Comparison of ENCODE assay signal across 1 cellular context in the genomic region with DNA sequence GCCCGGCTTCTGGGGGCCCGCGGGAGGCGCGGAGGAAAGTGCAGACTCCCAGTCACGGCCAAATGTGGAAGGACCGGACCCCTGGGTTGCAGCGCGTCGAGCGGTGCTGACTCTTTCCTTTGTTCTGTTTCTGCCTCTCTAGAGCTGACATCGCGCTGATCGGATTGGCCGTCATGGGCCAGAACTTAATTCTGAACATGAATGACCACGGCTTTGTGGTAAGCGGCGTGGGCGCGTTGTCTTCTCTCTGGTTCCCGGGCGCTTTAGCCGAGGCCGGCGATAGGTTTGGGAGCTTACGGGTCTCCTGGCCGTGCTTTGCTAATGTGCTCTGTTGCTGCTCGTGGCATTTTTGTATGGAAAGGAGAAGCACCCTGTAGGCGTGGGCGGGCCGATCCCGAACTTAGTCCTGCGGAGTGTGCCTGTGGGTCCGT.
TF ChIP-seq lines count a peak whose summit lies in the region.

No MANE protein-coding gene starts in this region.

TF ChIP-seq in K562, 482 proteins besides CTCF, POLR2A, EP300 and RAD21 (continued from another document and continues in another):
- TF ChIP-seq, protein P1, sequence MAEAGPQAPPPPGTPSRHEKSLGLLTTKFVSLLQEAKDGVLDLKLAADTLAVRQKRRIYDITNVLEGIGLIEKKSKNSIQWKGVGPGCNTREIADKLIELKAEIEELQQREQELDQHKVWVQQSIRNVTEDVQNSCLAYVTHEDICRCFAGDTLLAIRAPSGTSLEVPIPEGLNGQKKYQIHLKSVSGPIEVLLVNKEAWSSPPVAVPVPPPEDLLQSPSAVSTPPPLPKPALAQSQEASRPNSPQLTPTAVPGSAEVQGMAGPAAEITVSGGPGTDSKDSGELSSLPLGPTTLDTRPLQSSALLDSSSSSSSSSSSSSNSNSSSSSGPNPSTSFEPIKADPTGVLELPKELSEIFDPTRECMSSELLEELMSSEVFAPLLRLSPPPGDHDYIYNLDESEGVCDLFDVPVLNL (CRISPR knock-in tag; IDR thresholded peaks at IDR 0.05; ENCODE audit: low read depth) = 0 out of 2 replicates have a peak, but pooled peaks have one; percentile 38
- TF ChIP-seq, protein P2, sequence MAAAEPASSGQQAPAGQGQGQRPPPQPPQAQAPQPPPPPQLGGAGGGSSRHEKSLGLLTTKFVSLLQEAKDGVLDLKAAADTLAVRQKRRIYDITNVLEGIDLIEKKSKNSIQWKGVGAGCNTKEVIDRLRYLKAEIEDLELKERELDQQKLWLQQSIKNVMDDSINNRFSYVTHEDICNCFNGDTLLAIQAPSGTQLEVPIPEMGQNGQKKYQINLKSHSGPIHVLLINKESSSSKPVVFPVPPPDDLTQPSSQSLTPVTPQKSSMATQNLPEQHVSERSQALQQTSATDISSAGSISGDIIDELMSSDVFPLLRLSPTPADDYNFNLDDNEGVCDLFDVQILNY (CRISPR knock-in tag; IDR thresholded peaks at IDR 0.05) = no peak
- TF ChIP-seq STAT5B (CRISPR knock-in tag; IDR thresholded peaks at IDR 0.05) = no peak
- TF ChIP-seq ZNF282 (CRISPR knock-in tag; IDR thresholded peaks at IDR 0.05) = 0 out of 2 replicates have a peak, but pooled peaks have one; percentile 2
- no peak for TF ChIP-seq FOS (IDR thresholded peaks at IDR 0.05; ENCODE audit: extremely low read depth, insufficient read length)
- TF ChIP-seq CHD1 (IDR thresholded peaks at IDR 0.05; ENCODE audit: low read length) = peak; percentile 79
- TF ChIP-seq ZNF175 (CRISPR knock-in tag; IDR thresholded peaks at IDR 0.05; ENCODE audit: low read depth) = peak; percentile 50; the same call in 1 of the 2 replicates
- no peak for TF ChIP-seq ZNF707 (CRISPR knock-in tag; conservative IDR thresholded peaks at IDR 0.05)
- TF ChIP-seq, protein P3, sequence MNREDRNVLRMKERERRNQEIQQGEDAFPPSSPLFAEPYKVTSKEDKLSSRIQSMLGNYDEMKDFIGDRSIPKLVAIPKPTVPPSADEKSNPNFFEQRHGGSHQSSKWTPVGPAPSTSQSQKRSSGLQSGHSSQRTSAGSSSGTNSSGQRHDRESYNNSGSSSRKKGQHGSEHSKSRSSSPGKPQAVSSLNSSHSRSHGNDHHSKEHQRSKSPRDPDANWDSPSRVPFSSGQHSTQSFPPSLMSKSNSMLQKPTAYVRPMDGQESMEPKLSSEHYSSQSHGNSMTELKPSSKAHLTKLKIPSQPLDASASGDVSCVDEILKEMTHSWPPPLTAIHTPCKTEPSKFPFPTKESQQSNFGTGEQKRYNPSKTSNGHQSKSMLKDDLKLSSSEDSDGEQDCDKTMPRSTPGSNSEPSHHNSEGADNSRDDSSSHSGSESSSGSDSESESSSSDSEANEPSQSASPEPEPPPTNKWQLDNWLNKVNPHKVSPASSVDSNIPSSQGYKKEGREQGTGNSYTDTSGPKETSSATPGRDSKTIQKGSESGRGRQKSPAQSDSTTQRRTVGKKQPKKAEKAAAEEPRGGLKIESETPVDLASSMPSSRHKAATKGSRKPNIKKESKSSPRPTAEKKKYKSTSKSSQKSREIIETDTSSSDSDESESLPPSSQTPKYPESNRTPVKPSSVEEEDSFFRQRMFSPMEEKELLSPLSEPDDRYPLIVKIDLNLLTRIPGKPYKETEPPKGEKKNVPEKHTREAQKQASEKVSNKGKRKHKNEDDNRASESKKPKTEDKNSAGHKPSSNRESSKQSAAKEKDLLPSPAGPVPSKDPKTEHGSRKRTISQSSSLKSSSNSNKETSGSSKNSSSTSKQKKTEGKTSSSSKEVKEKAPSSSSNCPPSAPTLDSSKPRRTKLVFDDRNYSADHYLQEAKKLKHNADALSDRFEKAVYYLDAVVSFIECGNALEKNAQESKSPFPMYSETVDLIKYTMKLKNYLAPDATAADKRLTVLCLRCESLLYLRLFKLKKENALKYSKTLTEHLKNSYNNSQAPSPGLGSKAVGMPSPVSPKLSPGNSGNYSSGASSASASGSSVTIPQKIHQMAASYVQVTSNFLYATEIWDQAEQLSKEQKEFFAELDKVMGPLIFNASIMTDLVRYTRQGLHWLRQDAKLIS (CRISPR knock-in tag; IDR thresholded peaks at IDR 0.05) = peak; percentile 9; the same call in 1 of the 2 replicates
- TF ChIP-seq HNRNPLL (IDR thresholded peaks at IDR 0.05; ENCODE audit: low read depth, low read length, poor library complexity, severe bottlenecking) = no peak
- no peak for TF ChIP-seq ZFP36 (IDR thresholded peaks at IDR 0.05; ENCODE audit: low read depth, low read length, partially characterized antibody)
- no peak for TF ChIP-seq HDAC2 (IDR thresholded peaks at IDR 0.05)
- peak; percentile 89 for TF ChIP-seq EGR1 (conservative IDR thresholded peaks at IDR 0.05)
- TF ChIP-seq CHD4 (IDR thresholded peaks at IDR 0.05; ENCODE audit: insufficient read depth, insufficient replicate concordance, low read depth, low read length, poor library complexity, severe bottlenecking) = no peak
- TF ChIP-seq ZNF184 (CRISPR knock-in tag; IDR thresholded peaks at IDR 0.05) = no peak
- peak; percentile 55 for TF ChIP-seq RBBP5 (IDR thresholded peaks at IDR 0.05; ENCODE audit: borderline replicate concordance, insufficient read depth, low read length, poor library complexity, severe bottlenecking)
- TF ChIP-seq, protein P4, sequence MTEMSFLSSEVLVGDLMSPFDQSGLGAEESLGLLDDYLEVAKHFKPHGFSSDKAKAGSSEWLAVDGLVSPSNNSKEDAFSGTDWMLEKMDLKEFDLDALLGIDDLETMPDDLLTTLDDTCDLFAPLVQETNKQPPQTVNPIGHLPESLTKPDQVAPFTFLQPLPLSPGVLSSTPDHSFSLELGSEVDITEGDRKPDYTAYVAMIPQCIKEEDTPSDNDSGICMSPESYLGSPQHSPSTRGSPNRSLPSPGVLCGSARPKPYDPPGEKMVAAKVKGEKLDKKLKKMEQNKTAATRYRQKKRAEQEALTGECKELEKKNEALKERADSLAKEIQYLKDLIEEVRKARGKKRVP (CRISPR knock-in tag; IDR thresholded peaks at IDR 0.05) = no peak
- no peak for TF ChIP-seq IRF2 (CRISPR knock-in tag; IDR thresholded peaks at IDR 0.05)
- TF ChIP-seq SAP30 (IDR thresholded peaks at IDR 0.05; ENCODE audit: borderline replicate concordance, insufficient read depth, low read depth, low read length, poor library complexity, severe bottlenecking) = peak; percentile 4
- TF ChIP-seq, protein P5, sequence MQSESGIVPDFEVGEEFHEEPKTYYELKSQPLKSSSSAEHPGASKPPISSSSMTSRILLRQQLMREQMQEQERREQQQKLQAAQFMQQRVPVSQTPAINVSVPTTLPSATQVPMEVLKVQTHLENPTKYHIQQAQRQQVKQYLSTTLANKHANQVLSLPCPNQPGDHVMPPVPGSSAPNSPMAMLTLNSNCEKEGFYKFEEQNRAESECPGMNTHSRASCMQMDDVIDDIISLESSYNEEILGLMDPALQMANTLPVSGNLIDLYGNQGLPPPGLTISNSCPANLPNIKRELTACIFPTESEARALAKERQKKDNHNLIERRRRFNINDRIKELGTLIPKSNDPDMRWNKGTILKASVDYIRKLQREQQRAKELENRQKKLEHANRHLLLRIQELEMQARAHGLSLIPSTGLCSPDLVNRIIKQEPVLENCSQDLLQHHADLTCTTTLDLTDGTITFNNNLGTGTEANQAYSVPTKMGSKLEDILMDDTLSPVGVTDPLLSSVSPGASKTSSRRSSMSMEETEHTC (IDR thresholded peaks at IDR 0.05) = no peak
- no peak for TF ChIP-seq ZNF668 (CRISPR knock-in tag; IDR thresholded peaks at IDR 0.05)
- TF ChIP-seq, protein P6, sequence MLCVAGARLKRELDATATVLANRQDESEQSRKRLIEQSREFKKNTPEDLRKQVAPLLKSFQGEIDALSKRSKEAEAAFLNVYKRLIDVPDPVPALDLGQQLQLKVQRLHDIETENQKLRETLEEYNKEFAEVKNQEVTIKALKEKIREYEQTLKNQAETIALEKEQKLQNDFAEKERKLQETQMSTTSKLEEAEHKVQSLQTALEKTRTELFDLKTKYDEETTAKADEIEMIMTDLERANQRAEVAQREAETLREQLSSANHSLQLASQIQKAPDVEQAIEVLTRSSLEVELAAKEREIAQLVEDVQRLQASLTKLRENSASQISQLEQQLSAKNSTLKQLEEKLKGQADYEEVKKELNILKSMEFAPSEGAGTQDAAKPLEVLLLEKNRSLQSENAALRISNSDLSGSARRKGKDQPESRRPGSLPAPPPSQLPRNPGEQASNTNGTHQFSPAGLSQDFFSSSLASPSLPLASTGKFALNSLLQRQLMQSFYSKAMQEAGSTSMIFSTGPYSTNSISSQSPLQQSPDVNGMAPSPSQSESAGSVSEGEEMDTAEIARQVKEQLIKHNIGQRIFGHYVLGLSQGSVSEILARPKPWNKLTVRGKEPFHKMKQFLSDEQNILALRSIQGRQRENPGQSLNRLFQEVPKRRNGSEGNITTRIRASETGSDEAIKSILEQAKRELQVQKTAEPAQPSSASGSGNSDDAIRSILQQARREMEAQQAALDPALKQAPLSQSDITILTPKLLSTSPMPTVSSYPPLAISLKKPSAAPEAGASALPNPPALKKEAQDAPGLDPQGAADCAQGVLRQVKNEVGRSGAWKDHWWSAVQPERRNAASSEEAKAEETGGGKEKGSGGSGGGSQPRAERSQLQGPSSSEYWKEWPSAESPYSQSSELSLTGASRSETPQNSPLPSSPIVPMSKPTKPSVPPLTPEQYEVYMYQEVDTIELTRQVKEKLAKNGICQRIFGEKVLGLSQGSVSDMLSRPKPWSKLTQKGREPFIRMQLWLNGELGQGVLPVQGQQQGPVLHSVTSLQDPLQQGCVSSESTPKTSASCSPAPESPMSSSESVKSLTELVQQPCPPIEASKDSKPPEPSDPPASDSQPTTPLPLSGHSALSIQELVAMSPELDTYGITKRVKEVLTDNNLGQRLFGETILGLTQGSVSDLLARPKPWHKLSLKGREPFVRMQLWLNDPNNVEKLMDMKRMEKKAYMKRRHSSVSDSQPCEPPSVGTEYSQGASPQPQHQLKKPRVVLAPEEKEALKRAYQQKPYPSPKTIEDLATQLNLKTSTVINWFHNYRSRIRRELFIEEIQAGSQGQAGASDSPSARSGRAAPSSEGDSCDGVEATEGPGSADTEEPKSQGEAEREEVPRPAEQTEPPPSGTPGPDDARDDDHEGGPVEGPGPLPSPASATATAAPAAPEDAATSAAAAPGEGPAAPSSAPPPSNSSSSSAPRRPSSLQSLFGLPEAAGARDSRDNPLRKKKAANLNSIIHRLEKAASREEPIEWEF (CRISPR knock-in tag; IDR thresholded peaks at IDR 0.05) = no peak
- TF ChIP-seq ZNF253 (CRISPR knock-in tag; conservative IDR thresholded peaks at IDR 0.05) = no peak
- no peak for TF ChIP-seq SP2 (IDR thresholded peaks at IDR 0.05; ENCODE audit: extremely low read depth, low read depth, low read length, poor library complexity, severe bottlenecking)
- no peak for TF ChIP-seq ILK (tag; IDR thresholded peaks at IDR 0.05; ENCODE audit: borderline replicate concordance, low read depth)
- no peak for TF ChIP-seq MTF1 (CRISPR knock-in tag; IDR thresholded peaks at IDR 0.05; ENCODE audit: borderline replicate concordance)
- TF ChIP-seq TCF7L2 (IDR thresholded peaks at IDR 0.05; ENCODE audit: low read depth, low read length) = no peak
- no peak for TF ChIP-seq ZNF778 (CRISPR knock-in tag; IDR thresholded peaks at IDR 0.05)
- TF ChIP-seq ZZZ3 (IDR thresholded peaks at IDR 0.05) = no peak
- no peak for TF ChIP-seq DDX20 (tag; IDR thresholded peaks at IDR 0.05; ENCODE audit: low read depth)
- no peak for TF ChIP-seq CBFA2T3 (IDR thresholded peaks at IDR 0.05)
- TF ChIP-seq, protein P7, sequence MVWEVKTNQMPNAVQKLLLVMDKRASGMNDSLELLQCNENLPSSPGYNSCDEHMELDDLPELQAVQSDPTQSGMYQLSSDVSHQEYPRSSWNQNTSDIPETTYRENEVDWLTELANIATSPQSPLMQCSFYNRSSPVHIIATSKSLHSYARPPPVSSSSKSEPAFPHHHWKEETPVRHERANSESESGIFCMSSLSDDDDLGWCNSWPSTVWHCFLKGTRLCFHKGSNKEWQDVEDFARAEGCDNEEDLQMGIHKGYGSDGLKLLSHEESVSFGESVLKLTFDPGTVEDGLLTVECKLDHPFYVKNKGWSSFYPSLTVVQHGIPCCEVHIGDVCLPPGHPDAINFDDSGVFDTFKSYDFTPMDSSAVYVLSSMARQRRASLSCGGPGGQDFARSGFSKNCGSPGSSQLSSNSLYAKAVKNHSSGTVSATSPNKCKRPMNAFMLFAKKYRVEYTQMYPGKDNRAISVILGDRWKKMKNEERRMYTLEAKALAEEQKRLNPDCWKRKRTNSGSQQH (CRISPR knock-in tag; IDR thresholded peaks at IDR 0.05) = no peak
- no peak for TF ChIP-seq PCBP2 (IDR thresholded peaks at IDR 0.05; ENCODE audit: low read depth, low read length, poor library complexity, severe bottlenecking)
- TF ChIP-seq PRMT5 (CRISPR knock-in tag; IDR thresholded peaks at IDR 0.05) = no peak
- TF ChIP-seq MYC (IDR thresholded peaks at IDR 0.05; ENCODE audit: low read depth, low read length) = no peak
- 0 out of 2 replicates have a peak, but pooled peaks have one; percentile 29 for TF ChIP-seq MYC (CRISPR knock-in tag; IDR thresholded peaks at IDR 0.05; ENCODE audit: borderline replicate concordance, low read depth)
- no peak for TF ChIP-seq ILF3 (IDR thresholded peaks at IDR 0.05; ENCODE audit: borderline replicate concordance)
- TF ChIP-seq, protein P8, sequence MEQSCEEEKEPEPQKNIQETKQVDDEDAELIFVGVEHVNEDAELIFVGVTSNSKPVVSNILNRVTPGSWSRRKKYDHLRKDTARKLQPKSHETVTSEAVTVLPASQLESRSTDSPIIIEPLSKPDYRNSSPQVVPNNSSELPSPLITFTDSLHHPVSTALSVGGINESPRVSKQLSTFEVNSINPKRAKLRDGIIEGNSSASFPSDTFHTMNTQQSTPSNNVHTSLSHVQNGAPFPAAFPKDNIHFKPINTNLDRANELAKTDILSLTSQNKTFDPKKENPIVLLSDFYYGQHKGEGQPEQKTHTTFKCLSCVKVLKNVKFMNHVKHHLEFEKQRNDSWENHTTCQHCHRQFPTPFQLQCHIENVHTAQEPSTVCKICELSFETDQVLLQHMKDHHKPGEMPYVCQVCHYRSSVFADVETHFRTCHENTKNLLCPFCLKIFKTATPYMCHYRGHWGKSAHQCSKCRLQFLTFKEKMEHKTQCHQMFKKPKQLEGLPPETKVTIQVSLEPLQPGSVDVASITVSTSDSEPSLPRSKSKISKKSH (CRISPR knock-in tag; IDR thresholded peaks at IDR 0.05) = no peak
